8 cellular contexts compared by ENCODE assay signal in the genomic region with DNA sequence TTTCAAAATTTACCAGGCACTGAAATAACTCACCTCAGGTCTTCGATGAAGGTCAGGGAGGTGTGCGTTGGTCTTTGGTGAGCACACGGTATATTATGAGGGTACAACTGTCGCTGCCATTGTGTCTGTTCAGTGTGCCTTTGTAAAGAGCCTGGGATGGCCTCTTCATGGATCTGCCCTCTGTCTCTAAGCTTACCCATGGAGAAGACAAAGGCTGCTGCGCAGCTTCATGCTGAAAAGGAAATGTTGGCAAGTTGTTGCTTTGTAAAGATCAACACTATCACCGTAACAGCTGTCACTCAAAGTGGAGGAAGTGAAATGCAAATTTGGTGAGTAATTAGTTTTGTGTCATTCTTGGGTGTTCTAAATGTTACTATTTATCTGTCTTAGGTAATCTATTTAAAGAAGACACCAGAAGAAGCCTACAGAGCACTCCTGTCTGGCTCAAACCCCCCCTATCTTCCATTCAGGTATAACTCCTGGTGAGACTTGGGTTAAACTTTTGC.
DNase-seq lines count a peak whose midpoint lies in the region; ATAC-seq lines count a peak whose summit lies in the region.

No MANE protein-coding gene starts in this region.

- H3K4me1 Mint-ChIP-seq in activated naive CD4-positive, alpha-beta T cell treated with anti-CD3 and anti-CD28 coated beads, Interleukin-2, amount 50 U/mL, for 24 hours = peaks cover 68% of the 10 kb centered on the region
- peaks cover 70% of the 10 kb centered on the region for H3K4me1 Mint-ChIP-seq in activated T-cell treated with anti-CD3 and anti-CD28 coated beads, Interleukin-2, amount 50 U/mL, for 4 hours (ENCODE audit: low read depth)

- ATAC-seq in HG03025 (IDR thresholded peaks at IDR 0.05; ENCODE audit: low FRiP score, unreplicated experiment) = peak; percentile 74
- peak; percentile 78 to 81 for ATAC-seq in activated T-cell treated with anti-CD3 and anti-CD28 coated beads, Interleukin-2, amount 50 U/mL, for 4 hours

- peak overlapping the region; percentile 66 for H3K27ac Mint-ChIP-seq in activated naive CD4-positive, alpha-beta T cell treated with anti-CD3 and anti-CD28 coated beads, Interleukin-2, amount 50 U/mL, for 24 hours

- H3K27me3 Mint-ChIP-seq in activated naive CD4-positive, alpha-beta T cell treated with anti-CD3 and anti-CD28 coated beads, Interleukin-2, amount 50 U/mL, for 24 hours = no peaks in the 10 kb centered on the region
- H3K27me3 Mint-ChIP-seq in activated T-cell treated with anti-CD3 and anti-CD28 coated beads, Interleukin-2, amount 50 U/mL, for 4 hours (ENCODE audit: low read depth) = no peaks in the 10 kb centered on the region

- H3K4me3 Mint-ChIP-seq in activated naive CD4-positive, alpha-beta T cell treated with anti-CD3 and anti-CD28 coated beads, Interleukin-2, amount 50 U/mL, for 24 hours = peak overlapping the region; percentile 64
- H3K4me3 Mint-ChIP-seq in activated T-cell treated with anti-CD3 and anti-CD28 coated beads, Interleukin-2, amount 50 U/mL, for 4 hours = peak overlapping the region; percentile 75

- DNase-seq in activated naive CD4-positive, alpha-beta T cell treated with anti-CD3 and anti-CD28 coated beads, Interleukin-2, amount 50 U/mL, for 16 hours = no peak
- DNase-seq in activated T-cell treated with anti-CD3 and anti-CD28 coated beads, Interleukin-2, amount 50 U/mL, for 4 hours = no peak
- no peak for DNase-seq in islet precursor cell
- DNase-seq in NCI-H1048 (lab: John Stamatoyannopoulos, UW) = no peak
- no peak for DNase-seq in mesenteric fat pad (ENCODE audit: low spot score)
- no peak for DNase-seq in LoVo (ENCODE audit: low spot score)

- H3K9me3 Mint-ChIP-seq in activated naive CD4-positive, alpha-beta T cell treated with anti-CD3 and anti-CD28 coated beads, Interleukin-2, amount 50 U/mL, for 24 hours = no peaks in the 10 kb centered on the region
- no peaks in the 10 kb centered on the region for H3K9me3 Mint-ChIP-seq in activated T-cell treated with anti-CD3 and anti-CD28 coated beads, Interleukin-2, amount 50 U/mL, for 4 hours

- peaks cover 15% of the 10 kb centered on the region for H3K36me3 Mint-ChIP-seq in activated naive CD4-positive, alpha-beta T cell treated with anti-CD3 and anti-CD28 coated beads, Interleukin-2, amount 50 U/mL, for 24 hours
- H3K36me3 Mint-ChIP-seq in activated T-cell treated with anti-CD3 and anti-CD28 coated beads, Interleukin-2, amount 50 U/mL, for 4 hours (ENCODE audit: insufficient read depth) = peaks cover 22% of the 10 kb centered on the region
